32 cellular contexts compared by ENCODE assay signal in genomic region chr15:59279023-59279422, GRCh38.
"Had no signal": no experiment of that assay in that cellular context is flagged by ENCODE, and none has a peak within 500 bp of the region (broad histone marks: within the 10 kb centered on the region; RNA-seq: fewer than 3 reads in every experiment).

No MANE protein-coding gene starts in this region.

- H3K27ac Mint-ChIP-seq: activated naive CD4-positive, alpha-beta T cell treated with anti-CD3 and anti-CD28 coated beads, Interleukin-2, amount 10 ng/mL, durations not matched to agents 7 days and 5 days; activated naive CD8-positive, alpha-beta T cell treated with anti-CD3 and anti-CD28 coated beads, Interleukin-2, amount 10 ng/mL, durations not matched to agents 7 days and 5 days; activated T-helper 1 cell treated with anti-CD3 and anti-CD28 coated beads, Interleukin-12 subunit alpha, Interleukin-12 subunit beta, Interleukin-2, Interleukin-4 antibody, amounts not matched to agents 30 ng/mL and 10 ng/mL and 1 ng/mL, durations not matched to agents 14 hours and 24 hours and 36 hours; memory B cell; naive thymus-derived CD8-positive, alpha-beta T cell; T-helper 17 cell had no signal

- H3K27me3 ChIP-seq: pancreas, stomach, testis had no signal

- H3K36me3 ChIP-seq: pancreas, prostate gland, stomach, WERI-Rb-1 had no signal

- H3K4me3 ChIP-seq: pancreas, prostate gland, smooth muscle cell, stomach, testis had no signal

- H3K4me1 ChIP-seq: pancreas, prostate gland, testis had no signal

- H3K9me3 Mint-ChIP-seq: activated naive CD4-positive, alpha-beta T cell treated with anti-CD3 and anti-CD28 coated beads, Interleukin-2, amount 10 ng/mL, durations not matched to agents 7 days and 5 days; activated naive CD8-positive, alpha-beta T cell treated with anti-CD3 and anti-CD28 coated beads, Interleukin-2, amount 10 ng/mL, durations not matched to agents 7 days and 5 days; activated T-helper 1 cell treated with anti-CD3 and anti-CD28 coated beads, Interleukin-12 subunit alpha, Interleukin-12 subunit beta, Interleukin-2, Interleukin-4 antibody, amounts not matched to agents 30 ng/mL and 10 ng/mL and 1 ng/mL, durations not matched to agents 14 hours and 24 hours and 36 hours; central memory CD8-positive, alpha-beta T cell; immature natural killer cell; memory B cell; naive thymus-derived CD8-positive, alpha-beta T cell; neural crest cell; stimulated activated memory B cell treated with anti-CD40 and anti-IgM and Interleukin-4, amounts not matched to agents 10 μg/mL and 1 μg/mL and 100 μg/mL, for 72 hours had no signal

- H3K4me2 ChIP-seq: smooth muscle cell had no signal

- H3K4me1 Mint-ChIP-seq: central memory CD8-positive, alpha-beta T cell; T-helper 17 cell had no signal

- H3K27ac ChIP-seq: pancreas, prostate gland, stomach, testis, WERI-Rb-1 had no signal

- DNase-seq: activated CD4-positive, alpha-beta T cell treated with anti-CD3 and anti-CD28 coated beads for 48 hours; activated CD4-positive, alpha-beta T cell treated with anti-CD3 and anti-CD28 coated beads, Interleukin-2, amount 50 U/mL, for 48 hours; activated CD8-positive, alpha-beta memory T cell treated with anti-CD3 and anti-CD28 coated beads, Interleukin-2, amount 50 U/mL, for 4 hours; activated effector memory CD4-positive, alpha-beta T cell treated with anti-CD3 and anti-CD28 coated beads, Interleukin-2, amount 50 U/mL, for 16 hours; activated naive CD4-positive, alpha-beta T cell treated with anti-CD3 and anti-CD28 coated beads, Interleukin-2, amount 10 ng/mL, durations not matched to agents 7 days and 5 days; activated naive CD8-positive, alpha-beta T cell treated with anti-CD3 and anti-CD28 coated beads, Interleukin-2, amount 10 ng/mL, durations not matched to agents 7 days and 5 days; activated T-cell treated with anti-CD3 and anti-CD28 coated beads, Interleukin-2, amount 50 U/mL, for 1 hour; effector memory CD4-positive, alpha-beta T cell; hippocampal formation; immature natural killer cell; kidney; midbrain; naive thymus-derived CD8-positive, alpha-beta T cell; nucleus accumbens; pancreas; stimulated activated CD4-positive, alpha-beta T cell treated with anti-CD3 and anti-CD28 coated beads, Interleukin-1b, Interleukin-23, amount 100 ng/mL, for 48 hours; stimulated activated CD4-positive, alpha-beta T cell treated with anti-CD3 and anti-CD28 coated beads, Interleukin-4, amount 100 ng/mL, for 4 hours; stimulated activated CD8-positive, alpha-beta memory T cell treated with anti-CD3 and anti-CD28 coated beads, Interleukin-4, amount 100 ng/mL, for 48 hours; stomach; T-helper 17 cell; T1000; testis; trophoblast cell; WERI-Rb-1 had no signal

- H3K4me3 Mint-ChIP-seq: activated naive CD4-positive, alpha-beta T cell treated with anti-CD3 and anti-CD28 coated beads, Interleukin-2, amount 10 ng/mL, durations not matched to agents 7 days and 5 days; activated naive CD8-positive, alpha-beta T cell treated with anti-CD3 and anti-CD28 coated beads, Interleukin-2, amount 10 ng/mL, durations not matched to agents 7 days and 5 days; activated T-helper 1 cell treated with anti-CD3 and anti-CD28 coated beads, Interleukin-12 subunit alpha, Interleukin-12 subunit beta, Interleukin-2, Interleukin-4 antibody, amounts not matched to agents 30 ng/mL and 10 ng/mL and 1 ng/mL, durations not matched to agents 14 hours and 24 hours and 36 hours; central memory CD8-positive, alpha-beta T cell; immature natural killer cell; memory B cell; naive thymus-derived CD8-positive, alpha-beta T cell; neural crest cell; stimulated activated memory B cell treated with anti-CD40 and anti-IgM and Interleukin-4, amounts not matched to agents 10 μg/mL and 1 μg/mL and 100 μg/mL, for 72 hours; T-helper 17 cell had no signal

- ATAC-seq: activated CD4-positive, CD25-positive, alpha-beta regulatory T cell treated with anti-CD3 and anti-CD28 coated beads, Interleukin-2, amount 50 U/mL, for 24 hours; naive thymus-derived CD8-positive, alpha-beta T cell; pancreas; stimulated activated memory B cell treated with anti-CD40 and anti-IgM and Interleukin-4, amounts not matched to agents 10 μg/mL and 1 μg/mL and 100 μg/mL, for 72 hours; T-helper 17 cell had no signal

- H3K9me3 ChIP-seq: pancreas, prostate gland, stomach, testis had no signal

- H3K27me3 Mint-ChIP-seq: memory B cell; stimulated activated memory B cell treated with anti-CD40 and anti-IgM and Interleukin-4, amounts not matched to agents 10 μg/mL and 1 μg/mL and 100 μg/mL, for 72 hours had no signal

- H3K36me3 Mint-ChIP-seq: activated naive CD4-positive, alpha-beta T cell treated with anti-CD3 and anti-CD28 coated beads, Interleukin-2, amount 10 ng/mL, durations not matched to agents 7 days and 5 days; immature natural killer cell; memory B cell; naive thymus-derived CD8-positive, alpha-beta T cell had no signal
